In genomic region chr7:73905360-73905759, GRCh38 we compare ENCODE assay signal across 29 cellular contexts. TPM values are rescaled to one million over a fixed set of nuclear protein-coding genes. Genes with fewer than 3 reads are reported as not detected.
A peak's percentile ranks its signal among the peaks of the same experiment; 100 is the strongest.
DNase-seq lines count a peak whose midpoint lies in the region; ATAC-seq, FAIRE-seq and TF ChIP-seq lines count a peak whose summit lies in the region.
"Had no signal": no experiment of that assay in that cellular context is flagged by ENCODE, and none has a peak within 500 bp of the region (broad histone marks: within the 10 kb centered on the region; RNA-seq: fewer than 3 reads in every experiment).

No MANE protein-coding gene starts in this region.

- FAIRE-seq in H1 (lab: Jason Lieb, UNC): no peak
- FAIRE-seq: GM18507 had no signal

- no peak overlapping the region for H4K91ac ChIP-seq in H1 (replicated peaks; ENCODE audit: insufficient read length, low read length)

- TF ChIP-seq CTCF in H1 (IDR thresholded peaks at IDR 0.05; ENCODE audit: control extremely low read depth in 1 of 3, insufficient read depth in 1 of 3, low read depth in 1 of 3, low read length in 3 of 3) (no peak), osteoblast (IDR thresholded peaks at IDR 0.05; ENCODE audit: extremely low read depth, low read depth, low read length) (no peak)

- no peak overlapping the region for H3K4me2 ChIP-seq in H1 (ENCODE audit: insufficient read depth in 1 of 2, low read depth in 2 of 2, low read length in 2 of 2)
- no peak overlapping the region for H3K4me2 ChIP-seq in osteoblast (ENCODE audit: insufficient read depth, low read length)

- WGBS in H1 (ENCODE audit: extremely low coverage in 1 of 2, insufficient coverage in 1 of 2, insufficient read length in 1 of 2, insufficient replicate concordance in 2 of 2, low coverage in 1 of 2, low lambda C conversion rate in 2 of 2, missing lambda C conversion rate in 1 of 2), 2 experiments: 87% methylated on average over 13 of the region's 15 CpGs; no CpG with 5 or more reads in 1 of the 2 experiments

- DNase-seq in DMS 273 treated with DMSO at 0.1 percent for 48 hours (lab: John Stamatoyannopoulos, UW) (peak; percentile 79), NCI-H2171 (lab: John Stamatoyannopoulos, UW) (peak; percentile 27), H1 (ENCODE audit: low read depth in 1 of 2, low spot score in 2 of 2) (no peak), sciatic nerve (ENCODE audit: low spot score) (peak; percentile 48), osteoblast (ENCODE audit: insufficient read length, low spot score, missing footprints) (no peak), RKO (ENCODE audit: low spot score) (no peak), COLO829 (ENCODE audit: low spot score) (no peak)
- DNase-seq: activated CD4-positive, CD25-positive, alpha-beta regulatory T cell; activated CD8-positive, alpha-beta memory T cell treated with anti-CD3 and anti-CD28 coated beads, Interleukin-2, amount 10 ng/mL, durations not matched to agents 7 days and 5 days; activated naive CD4-positive, alpha-beta T cell treated with anti-CD3 and anti-CD28 coated beads, Interleukin-2, amount 10 ng/mL, durations not matched to agents 7 days and 5 days; activated T-cell treated with anti-CD3 and anti-CD28 coated beads, Interleukin-2, amount 50 U/mL, for 72 hours; amniotic stem cell; BE2C; cortex of kidney; DND-41; foreskin keratinocyte; heart right ventricle; NCI-H526 treated with DMSO at 0.1 percent for 48 hours; SIG-M5; stimulated activated CD4-positive, alpha-beta T cell treated with anti-CD3 and anti-CD28 coated beads, Interleukin-15, amount 100 ng/mL, for 24 hours; stimulated activated naive CD8-positive, alpha-beta T cell treated with anti-CD3 and anti-CD28 coated beads, Interleukin-15, Interleukin-2, amounts not matched to agents 100 U/mL and 50 U/mL, for 24 hours had no signal

- no peak overlapping the region for H2BK20ac ChIP-seq in H1 (ENCODE audit: low read length)

- no peak overlapping the region for H3K56ac ChIP-seq in H1 (replicated peaks; ENCODE audit: insufficient read length, low read depth, low read length)

- CTCF ChIA-PET in H1 (lab: Charles Lee; ENCODE audit: partially characterized antibody): interaction anchor here (0.5 kb wide), 2 partner anchors 153 to 396 kb away, joined by 3 to 4 read pairs; no protein-coding TSS in a partner anchor

- no peak for ATAC-seq in sciatic nerve
- ATAC-seq in HG02870 (IDR thresholded peaks at IDR 0.05; ENCODE audit: unreplicated experiment): no peak
- ATAC-seq: activated CD8-positive, alpha-beta memory T cell treated with anti-CD3 and anti-CD28 coated beads, Interleukin-2, amount 10 ng/mL, durations not matched to agents 7 days and 5 days; activated T-cell treated with anti-CD3 and anti-CD28 coated beads, Interleukin-2, amount 50 U/mL, for 72 hours; heart right ventricle; left colon; stimulated activated naive CD8-positive, alpha-beta T cell treated with anti-CD3 and anti-CD28 coated beads, Interleukin-15, Interleukin-2, amounts not matched to agents 100 U/mL and 50 U/mL, for 24 hours; T-cell had no signal

- H3K27me3 ChIP-seq in H1 (replicated peaks in 1 of 4; ENCODE audit: control insufficient read depth in 3 of 4, extremely low read depth in 1 of 4, insufficient read depth in 3 of 4, low read length in 3 of 4): no peaks in the 10 kb centered on the region
- no peaks in the 10 kb centered on the region for H3K27me3 ChIP-seq in osteoblast (ENCODE audit: insufficient read depth, low read length)
- H3K27me3 ChIP-seq: BE2C, neutrophil had no signal

- H3K27ac ChIP-seq in H1 (ENCODE audit: low read depth, low read length): no peak overlapping the region
- H3K27ac ChIP-seq in osteoblast (ENCODE audit: low read depth, low read length): no peak overlapping the region
- H3K27ac ChIP-seq: foreskin keratinocyte, heart right ventricle, neutrophil, prostate gland had no signal

- H2BK5ac ChIP-seq in H1 (ENCODE audit: low read depth, low read length): no peak overlapping the region

- 0 out of 2 replicates have a peak overlapping the region, but pooled peaks have one; percentile 17 for H2BK12ac ChIP-seq in H1 (ENCODE audit: low read depth, low read length)

- no peak for TF ChIP-seq POLR2A in H1 (IDR thresholded peaks at IDR 0.05; ENCODE audit: control extremely low read depth in 1 of 2, low read depth in 2 of 2, low read length in 2 of 2)

- H2AFZ ChIP-seq in H1 (ENCODE audit: low read length) (no peak overlapping the region), osteoblast (ENCODE audit: low read length) (no peak overlapping the region)

- H3K79me2 ChIP-seq in H1 (ENCODE audit: control insufficient read depth in 1 of 2, insufficient read depth in 2 of 2, low read length in 2 of 2) (no peaks in the 10 kb centered on the region), osteoblast (ENCODE audit: insufficient read depth, low read length) (no peaks in the 10 kb centered on the region)

- no peak overlapping the region for H4K5ac ChIP-seq in H1 (ENCODE audit: insufficient read length, low read depth, low read length)

- H3K4me1 ChIP-seq in H1 (replicated peaks in 1 of 4; ENCODE audit: control insufficient read depth in 3 of 4, insufficient read depth in 4 of 4, low read length in 3 of 4) (peaks cover 4 to 27% (median 7%) of the 10 kb centered on the region in 4 experiments), osteoblast (ENCODE audit: insufficient read depth, low read length) (peaks cover 5% of the 10 kb centered on the region)
- H3K4me1 ChIP-seq: BE2C, foreskin keratinocyte, prostate gland had no signal

- H3K36me3 ChIP-seq in H1 (ENCODE audit: control insufficient read depth in 2 of 4, insufficient read depth in 4 of 4, low read length in 3 of 4) (no peaks in the 10 kb centered on the region), osteoblast (ENCODE audit: insufficient read depth, low read length) (no peaks in the 10 kb centered on the region)
- H3K36me3 ChIP-seq: BE2C, heart right ventricle, neutrophil, prostate gland had no signal

- H2BK120ac ChIP-seq in H1 (replicated peaks; ENCODE audit: low read depth, low read length): no peak overlapping the region

- no peaks in the 10 kb centered on the region for H3K79me1 ChIP-seq in H1 (ENCODE audit: low read depth, low read length)

- no peak overlapping the region for H3K9ac ChIP-seq in H1 (replicated peaks in 1 of 4; ENCODE audit: extremely low read depth in 1 of 4, low read depth in 3 of 4, low read length in 3 of 4)

- no peak overlapping the region for H3K4ac ChIP-seq in H1 (replicated peaks; ENCODE audit: insufficient read length, low read depth, low read length)

- H3K18ac ChIP-seq in H1 (ENCODE audit: extremely low read depth, low read length): no peak overlapping the region

- H4K20me1 ChIP-seq in H1 (replicated peaks in 1 of 2; ENCODE audit: control insufficient read depth in 1 of 2, insufficient read depth in 2 of 2, low read length in 2 of 2) (no peaks in the 10 kb centered on the region), osteoblast (ENCODE audit: insufficient read depth, low read length) (no peaks in the 10 kb centered on the region)

- H3K23me2 ChIP-seq in H1 (ENCODE audit: low read depth, low read length): peaks cover 2% of the 10 kb centered on the region; the same call in 1 of the 2 replicates

- no peak overlapping the region for H2AK5ac ChIP-seq in H1 (ENCODE audit: low read depth, low read length)

- no peak for TF ChIP-seq EP300 in H1 (IDR thresholded peaks at IDR 0.05; ENCODE audit: borderline replicate concordance in 1 of 2, low read depth in 2 of 2, low read length in 2 of 2)

- H4K8ac ChIP-seq in H1 (ENCODE audit: extremely low read depth, insufficient read depth, low read length): no peak overlapping the region

- H3K4me3 ChIP-seq in H1 (ENCODE audit: extremely low read depth in 1 of 4, insufficient read depth in 2 of 4, low read depth in 3 of 4, low read length in 4 of 4) (no peak overlapping the region), osteoblast (ENCODE audit: insufficient read depth, low read length) (no peak overlapping the region)
- H3K4me3 ChIP-seq: heart right ventricle, prostate gland had no signal

- POLR2A ChIA-PET in H1 (lab: Charles Lee; ENCODE audit: partially characterized antibody): interaction anchor here (2.4 kb wide), 1 partner anchor 13 kb away, joined by 7 read pairs; no protein-coding TSS in a partner anchor

- intact Hi-C loops in sciatic nerve (cut with DNase I): no loop called here

- no peaks in the 10 kb centered on the region for H3K9me3 ChIP-seq in H1 (ENCODE audit: insufficient read depth in 2 of 2, low read depth in 1 of 2, low read length in 1 of 2)
- H3K9me3 ChIP-seq in osteoblast (ENCODE audit: low read depth, low read length): no peaks in the 10 kb centered on the region
- H3K9me3 ChIP-seq: BE2C, heart right ventricle, neutrophil, prostate gland had no signal

- no peak overlapping the region for H3K14ac ChIP-seq in H1 (ENCODE audit: insufficient read length)

- H3K23ac ChIP-seq in H1 (ENCODE audit: insufficient read length): no peak overlapping the region

- TF ChIP-seq RAD21 in H1 (IDR thresholded peaks at IDR 0.05 in 1 of 2, conservative IDR thresholded peaks at IDR 0.05 in 1 of 2; ENCODE audit: low read depth in 2 of 2, low read length in 2 of 2): no peak

- H2BK15ac ChIP-seq in H1 (ENCODE audit: low read length): no peak overlapping the region

TF ChIP-seq in H1, 55 proteins besides CTCF, POLR2A, EP300 and RAD21 (continues in another document):
- TF ChIP-seq EZH2 (IDR thresholded peaks at IDR 0.05; ENCODE audit: low read depth, low read length, severe bottlenecking) (no peak), TCF12 (IDR thresholded peaks at IDR 0.05; ENCODE audit: low read depth, low read length) (no peak), RXRA (IDR thresholded peaks at IDR 0.05; ENCODE audit: insufficient read depth, low read depth, low read length) (no peak), ZNF274 (IDR thresholded peaks at IDR 0.05; ENCODE audit: borderline replicate concordance, extremely low read depth, low read length) (no peak), NANOG (IDR thresholded peaks at IDR 0.05; ENCODE audit: insufficient read depth, low read depth, low read length, poor library complexity, severe bottlenecking) (no peak)

RNA-seq across cellular contexts. Expression of gene TMEM270, which starts 44.4 kb away (rescaled TPM):
- total RNA-seq in H1 (2021; fragmentation: NEBNext Ultra II Directional; extraction: Animal tissue kit (Norgen Biotek cat#: 25700)): not detected in 2 replicates
- polyA plus RNA-seq in H1 (2011; rRNA removed): 0.26 and 0.33 TPM in 2 replicates
- polyA plus RNA-seq in H1 (2011; cell fraction: cytosol; rRNA removed): not detected
- not detected for polyA plus RNA-seq in H1 (2011; cell fraction: nucleus; rRNA removed)
- polyA plus RNA-seq in H1 (2012, experiment 1 of 2): 0.23 TPM in 1 of 4 replicates, not detected in the others
- polyA plus RNA-seq in H1 (2012, experiment 2 of 2): not detected
- 0.16 TPM for polyA plus RNA-seq in H1 (2013, experiment 1 of 2)
- polyA plus RNA-seq in H1 (2013, experiment 2 of 2): not detected
- polyA minus RNA-seq in H1 (2011; rRNA and poly(A)+ RNA removed): not detected in 2 replicates
- polyA minus RNA-seq in H1 (2011; cell fraction: cytosol; rRNA and poly(A)+ RNA removed): not detected
- not detected for polyA minus RNA-seq in H1 (2011; cell fraction: nucleus; rRNA and poly(A)+ RNA removed)
- total RNA-seq in sciatic nerve (not detected), osteoblast (not detected in 2 replicates)
- total RNA-seq: activated CD8-positive, alpha-beta memory T cell treated with anti-CD3 and anti-CD28 coated beads, Interleukin-2, amount 10 ng/mL, durations not matched to agents 7 days and 5 days; activated T-cell treated with anti-CD3 and anti-CD28 coated beads, Interleukin-2, amount 50 U/mL, for 72 hours; bronchial epithelial cell; esophagus mucosa; foreskin keratinocyte; heart right ventricle; left colon; T-cell had no signal
- polyA plus RNA-seq: foreskin keratinocyte, heart right ventricle had no signal

Comparison
In these comparisons a context has a peak if more than half of its experiments do, and no peak if none do; other contexts are left out.
1. DNase-seq: peak in DMS 273 treated with DMSO at 0.1 percent for 48 hours (single experiment), NCI-H2171 (single experiment) and sciatic nerve (single experiment); none in H1 (0 of 2), osteoblast (single experiment), RKO (single experiment) and COLO829 (single experiment).